Comparison of ENCODE assay signal across 10 cellular contexts in the genomic region with DNA sequence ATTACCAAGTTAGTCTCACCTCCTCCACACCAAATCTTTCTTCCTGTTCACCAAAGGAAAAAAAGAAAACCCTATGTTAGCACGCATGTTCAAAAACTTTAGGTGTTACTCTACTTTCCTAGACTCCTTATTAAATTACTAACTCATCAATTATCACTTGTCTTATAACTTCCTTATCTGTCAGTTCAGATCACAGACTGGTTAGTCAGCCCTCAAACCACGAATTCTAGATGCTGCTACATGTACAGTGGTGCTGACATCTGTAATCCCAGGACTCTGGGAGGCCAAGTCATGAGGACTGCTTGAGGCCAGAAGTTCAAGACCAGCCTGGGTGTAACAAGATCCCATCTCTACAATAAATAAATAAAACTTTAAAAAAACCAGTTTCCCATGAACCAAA. TPM values are rescaled to one million over a fixed set of nuclear protein-coding genes. Genes with fewer than 3 reads are reported as not detected.
A peak's percentile ranks its signal among the peaks of the same experiment; 100 is the strongest.
DNase-seq lines count a peak whose midpoint lies in the region; ATAC-seq and TF ChIP-seq lines count a peak whose summit lies in the region.
"Had no signal": no experiment of that assay in that cellular context is flagged by ENCODE, and none has a peak within 500 bp of the region (broad histone marks: within the 10 kb centered on the region; RNA-seq: fewer than 3 reads in every experiment).

No MANE protein-coding gene starts in this region.

- H4K8ac ChIP-seq in mesenchymal stem cell (ENCODE audit: low read length), result no peak overlapping the region

- H2BK12ac ChIP-seq in mesenchymal stem cell (ENCODE audit: low read length in 2 of 2), result no peak overlapping the region

- H3K23ac ChIP-seq in mesenchymal stem cell (ENCODE audit: low read length in 2 of 2), result no peak overlapping the region

- H3K27ac ChIP-seq in BLaER1 (no peak overlapping the region), mesenchymal stem cell (ENCODE audit: low read length, poor library complexity, severe bottlenecking) (no peak overlapping the region), WERI-Rb-1 (no peak overlapping the region)

- 64% methylated on average over 2 of the region's 2 CpGs for WGBS in mesenchymal stem cell

- peak; percentile 46 for DNase-seq in Jurkat, Clone E6-1 (ENCODE audit: low read depth, low spot score)
- DNase-seq in activated T-helper 2 cell treated with anti-CD3 and anti-CD28 coated beads, Interferon-gamma antibody, Interleukin-2, Interleukin-4, amounts not matched to agents 10 μg/mL and 5 μg/mL and 100 μg/mL, durations not matched to agents 14 hours and 24 hours and 36 hours (ENCODE audit: low spot score), result no peak
- DNase-seq in mesenchymal stem cell (no peak), NCI-H146 (lab: John Stamatoyannopoulos, UW) (no peak), WERI-Rb-1 (no peak), NCI-H146 treated with DMSO at 0.1 percent for 48 hours (lab: John Stamatoyannopoulos, UW; ENCODE audit: unreplicated experiment) (no peak)
- DNase-seq: NCI-H345 had no signal

- H3K14ac ChIP-seq in mesenchymal stem cell (ENCODE audit: low read length in 2 of 2), result no peak overlapping the region

- H3K79me1 ChIP-seq in mesenchymal stem cell (replicated peaks; ENCODE audit: low read length, poor library complexity, severe bottlenecking), result no peaks in the 10 kb centered on the region

- no peak overlapping the region for H3K4ac ChIP-seq in mesenchymal stem cell (ENCODE audit: low read depth in 1 of 2, low read length in 2 of 2)

- H3K36me3 ChIP-seq in BLaER1, result peaks cover 71% of the 10 kb centered on the region
- H3K36me3 ChIP-seq in mesenchymal stem cell (ENCODE audit: control insufficient read depth in 1 of 2, insufficient read depth in 2 of 2, low read depth in 1 of 2, low read length in 2 of 2), result peaks cover 13 to 53% of the 10 kb centered on the region in 2 experiments
- peaks cover 80% of the 10 kb centered on the region for H3K36me3 ChIP-seq in WERI-Rb-1

- H3K27me3 ChIP-seq in BLaER1 (no peaks in the 10 kb centered on the region), mesenchymal stem cell (ENCODE audit: control insufficient read depth in 1 of 2, insufficient read depth in 1 of 2, low read length in 2 of 2) (no peaks in the 10 kb centered on the region), WERI-Rb-1 (ENCODE audit: insufficient read depth, low read depth, severe bottlenecking) (no peaks in the 10 kb centered on the region)

- H3K9ac ChIP-seq in BLaER1 (peak overlapping the region; percentile 2; the same call in 1 of the 2 replicates), mesenchymal stem cell (ENCODE audit: low read length) (peak overlapping the region; percentile 99)

- no peak overlapping the region for H2BK120ac ChIP-seq in mesenchymal stem cell (ENCODE audit: low read depth, low read length)

- no peaks in the 10 kb centered on the region for H3K27me3 Mint-ChIP-seq in activated T-helper 2 cell treated with anti-CD3 and anti-CD28 coated beads, Interferon-gamma antibody, Interleukin-2, Interleukin-4, amounts not matched to agents 10 μg/mL and 5 μg/mL and 100 μg/mL, durations not matched to agents 14 hours and 24 hours and 36 hours (ENCODE audit: low read depth)
- H3K27me3 Mint-ChIP-seq: memory B cell had no signal

- H3K27ac Mint-ChIP-seq in activated T-helper 2 cell treated with anti-CD3 and anti-CD28 coated beads, Interferon-gamma antibody, Interleukin-2, Interleukin-4, amounts not matched to agents 10 μg/mL and 5 μg/mL and 100 μg/mL, durations not matched to agents 14 hours and 24 hours and 36 hours, result peak overlapping the region; percentile 69

- no peak overlapping the region for H4K91ac ChIP-seq in mesenchymal stem cell (ENCODE audit: low read length)

- H2BK15ac ChIP-seq in mesenchymal stem cell (ENCODE audit: low read depth, poor library complexity, severe bottlenecking), result no peak overlapping the region

- peak overlapping the region; percentile 93 for H3K4me3 ChIP-seq in BLaER1
- no peak overlapping the region for H3K4me3 ChIP-seq in Jurkat, Clone E6-1 (ENCODE audit: low read length)
- peak overlapping the region in 1 of 2 experiments; percentile 99 for H3K4me3 ChIP-seq in mesenchymal stem cell (ENCODE audit: insufficient read depth in 1 of 2, low read depth in 1 of 2, low read length in 2 of 2)
- no peak overlapping the region for H3K4me3 ChIP-seq in WERI-Rb-1 (ENCODE audit: low read depth, low read length)

- H3K4me1 Mint-ChIP-seq in activated T-helper 2 cell treated with anti-CD3 and anti-CD28 coated beads, Interferon-gamma antibody, Interleukin-2, Interleukin-4, amounts not matched to agents 10 μg/mL and 5 μg/mL and 100 μg/mL, durations not matched to agents 14 hours and 24 hours and 36 hours (ENCODE audit: low read depth), result peaks cover 62% of the 10 kb centered on the region

- ATAC-seq in GM18909 (IDR thresholded peaks at IDR 0.05; ENCODE audit: poor library complexity, unreplicated experiment), result no peak

- no peak overlapping the region for H2BK5ac ChIP-seq in mesenchymal stem cell (ENCODE audit: low read depth, low read length, poor library complexity, severe bottlenecking)

- H4K20me1 ChIP-seq in BLaER1, result peaks cover 80% of the 10 kb centered on the region

- H2AFZ ChIP-seq in mesenchymal stem cell (ENCODE audit: low read depth, low read length), result no peak overlapping the region

- peaks cover 12% of the 10 kb centered on the region for H3K9me3 ChIP-seq in BLaER1
- H3K9me3 ChIP-seq in mesenchymal stem cell (ENCODE audit: control insufficient read depth, low read length), result no peaks in the 10 kb centered on the region
- H3K9me3 ChIP-seq in WERI-Rb-1 (ENCODE audit: severe bottlenecking), result no peaks in the 10 kb centered on the region

- no peaks in the 10 kb centered on the region for H3K9me3 Mint-ChIP-seq in activated T-helper 2 cell treated with anti-CD3 and anti-CD28 coated beads, Interferon-gamma antibody, Interleukin-2, Interleukin-4, amounts not matched to agents 10 μg/mL and 5 μg/mL and 100 μg/mL, durations not matched to agents 14 hours and 24 hours and 36 hours
- H3K9me3 Mint-ChIP-seq: memory B cell had no signal

- peak overlapping the region; percentile 99 for H3K4me3 Mint-ChIP-seq in activated T-helper 2 cell treated with anti-CD3 and anti-CD28 coated beads, Interferon-gamma antibody, Interleukin-2, Interleukin-4, amounts not matched to agents 10 μg/mL and 5 μg/mL and 100 μg/mL, durations not matched to agents 14 hours and 24 hours and 36 hours (ENCODE audit: low read depth)

- H2AK5ac ChIP-seq in mesenchymal stem cell (ENCODE audit: low read length, severe bottlenecking), result no peak overlapping the region

- H3K4me1 ChIP-seq in BLaER1, result peaks cover 58% of the 10 kb centered on the region
- H3K4me1 ChIP-seq in mesenchymal stem cell (ENCODE audit: control insufficient read depth, insufficient read depth, low read depth, low read length), result peaks cover 6% of the 10 kb centered on the region

- peak overlapping the region; percentile 79 for H3K4me2 ChIP-seq in BLaER1
- no peak overlapping the region for H3K4me2 ChIP-seq in mesenchymal stem cell (ENCODE audit: low read length, poor library complexity, severe bottlenecking)

- H3K36me3 Mint-ChIP-seq in activated T-helper 2 cell treated with anti-CD3 and anti-CD28 coated beads, Interferon-gamma antibody, Interleukin-2, Interleukin-4, amounts not matched to agents 10 μg/mL and 5 μg/mL and 100 μg/mL, durations not matched to agents 14 hours and 24 hours and 36 hours (ENCODE audit: low read depth), result peaks cover 70% of the 10 kb centered on the region

- intact Hi-C loops in activated T-helper 2 cell treated with anti-CD3 and anti-CD28 coated beads, Interferon-gamma antibody, Interleukin-2, Interleukin-4, amounts not matched to agents 10 μg/mL and 5 μg/mL and 100 μg/mL, durations not matched to agents 14 hours and 24 hours and 36 hours (cut with micrococcal nuclease), result loop anchor here (5.0 kb wide), 1 partner anchor 155 kb away; a partner anchor contains a TSS

- no peak overlapping the region for H3K18ac ChIP-seq in mesenchymal stem cell (ENCODE audit: low read depth in 1 of 2, low read length in 2 of 2)

- TF ChIP-seq CTCF in WERI-Rb-1 (IDR thresholded peaks at IDR 0.05; ENCODE audit: low read depth, low read length), result no peak

RNA-seq across cellular contexts. Expression of a gene that starts 3.5 kb away (rescaled TPM):
- polyA plus RNA-seq in Jurkat, Clone E6-1 (2012; ENCODE audit: insufficient read depth, insufficient read length), result 558 TPM
- total RNA-seq in activated T-helper 2 cell treated with anti-CD3 and anti-CD28 coated beads, Interferon-gamma antibody, Interleukin-2, Interleukin-4, amounts not matched to agents 10 μg/mL and 5 μg/mL and 100 μg/mL, durations not matched to agents 14 hours and 24 hours and 36 hours, result 334 and 339 TPM in 2 replicates
- polyA plus RNA-seq in mesenchymal stem cell (2013, experiment 1 of 2), result 317 TPM
- 324 TPM for polyA plus RNA-seq in mesenchymal stem cell (2013, experiment 2 of 2)
